In genomic region chr1:43688109-43688387, GRCh38 we compare ENCODE assay signal across 1 cellular context.
TF ChIP-seq lines count a peak whose summit lies in the region.

No MANE protein-coding gene starts in this region.

TF ChIP-seq in endothelial cell of umbilical vein, 7 proteins besides CTCF, POLR2A, EP300 and RAD21:
- TF ChIP-seq FOS (IDR thresholded peaks at IDR 0.05; ENCODE audit: borderline replicate concordance, insufficient read depth, low read length) = no peak
- TF ChIP-seq, protein P1, sequence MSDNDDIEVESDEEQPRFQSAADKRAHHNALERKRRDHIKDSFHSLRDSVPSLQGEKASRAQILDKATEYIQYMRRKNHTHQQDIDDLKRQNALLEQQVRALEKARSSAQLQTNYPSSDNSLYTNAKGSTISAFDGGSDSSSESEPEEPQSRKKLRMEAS (IDR thresholded peaks at IDR 0.05; ENCODE audit: insufficient read depth, insufficient read length) = no peak
- TF ChIP-seq EZH2 (IDR thresholded peaks at IDR 0.05; ENCODE audit: borderline replicate concordance, low read depth, low read length, severe bottlenecking) = no peak
- TF ChIP-seq GATA2 (IDR thresholded peaks at IDR 0.05; ENCODE audit: insufficient read depth, insufficient read length, low read depth, low read length) = no peak
- TF ChIP-seq MYC (IDR thresholded peaks at IDR 0.05; ENCODE audit: low read depth, low read length) = no peak
- no peak for TF ChIP-seq POLR2AphosphoS5 (IDR thresholded peaks at IDR 0.05; ENCODE audit: insufficient read depth, low read depth, low read length)
- no peak for TF ChIP-seq JUN (IDR thresholded peaks at IDR 0.05; ENCODE audit: borderline replicate concordance, insufficient read depth, insufficient read length, low read depth)
